1 cellular context compared by ENCODE assay signal in genomic region chr12:116642683-116643082, GRCh38.
TF ChIP-seq lines count a peak whose summit lies in the region.

No MANE protein-coding gene starts in this region.

TF ChIP-seq in HCT116, 20 proteins besides CTCF, POLR2A, EP300 and RAD21 (continued from another document):
- TF ChIP-seq REST (IDR thresholded peaks at IDR 0.05; ENCODE audit: low read depth): no peak
- no peak for TF ChIP-seq ZNF274 (IDR thresholded peaks at IDR 0.05; ENCODE audit: low read depth, low read length)
- no peak for TF ChIP-seq SIN3A (IDR thresholded peaks at IDR 0.05; ENCODE audit: low read depth)
- TF ChIP-seq ELF1 (IDR thresholded peaks at IDR 0.05; ENCODE audit: borderline replicate concordance, low read depth): no peak
TF ChIP-seq in HCT116: peak in this region for 0.
